Comparison of ENCODE assay signal across 22 cellular contexts in the genomic region with DNA sequence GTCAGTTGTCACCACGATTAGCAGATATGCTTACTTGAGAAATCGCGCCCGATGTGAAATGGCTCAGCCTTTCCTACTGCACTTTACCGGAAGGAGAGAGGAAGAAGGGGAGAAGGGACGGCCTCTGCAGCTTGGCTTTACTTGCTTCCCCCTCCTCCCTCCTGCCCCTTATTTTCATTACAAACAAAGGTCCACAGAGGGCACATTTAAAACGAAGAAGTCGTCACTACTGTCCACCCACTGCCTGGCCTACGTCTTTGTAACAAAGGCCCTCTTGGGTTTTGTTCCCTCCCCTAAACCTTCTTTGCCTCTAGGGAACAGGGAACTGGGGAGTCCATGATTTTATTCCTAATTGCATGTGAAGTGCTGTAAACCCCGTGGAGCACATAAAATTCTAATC.
A peak's percentile ranks its signal among the peaks of the same experiment; 100 is the strongest.
DNase-seq lines count a peak whose midpoint lies in the region; ATAC-seq, FAIRE-seq and TF ChIP-seq lines count a peak whose summit lies in the region.
"Had no signal": no experiment of that assay in that cellular context is flagged by ENCODE, and none has a peak within 500 bp of the region (broad histone marks: within the 10 kb centered on the region; RNA-seq: fewer than 3 reads in every experiment).

No MANE protein-coding gene starts in this region.

- H4K20me1 ChIP-seq in H1 (replicated peaks in 1 of 2; ENCODE audit: control insufficient read depth in 1 of 2, insufficient read depth in 2 of 2, low read length in 2 of 2), result no peaks in the 10 kb centered on the region

- no peak for TF ChIP-seq EP300 in H1 (IDR thresholded peaks at IDR 0.05; ENCODE audit: borderline replicate concordance in 1 of 2, low read depth in 2 of 2, low read length in 2 of 2)

- H3K9ac ChIP-seq in H1 (replicated peaks in 1 of 4; ENCODE audit: extremely low read depth in 1 of 4, low read depth in 3 of 4, low read length in 3 of 4), result no peak overlapping the region

- ATAC-seq in GM18909 (IDR thresholded peaks at IDR 0.05; ENCODE audit: poor library complexity, unreplicated experiment) (no peak), GM19463 (IDR thresholded peaks at IDR 0.05; ENCODE audit: unreplicated experiment) (no peak)
- ATAC-seq: HepG2, PC-3 had no signal

- H3K27ac ChIP-seq in H1 (ENCODE audit: low read depth, low read length) (no peak overlapping the region), substantia nigra (ENCODE audit: low read depth, low read length, poor library complexity, severe bottlenecking) (peak overlapping the region; percentile 16)

- no peak for TF ChIP-seq CTCF in H1 (IDR thresholded peaks at IDR 0.05; ENCODE audit: control extremely low read depth in 1 of 3, insufficient read depth in 1 of 3, low read depth in 1 of 3, low read length in 3 of 3)

- H3K14ac ChIP-seq in H1 (ENCODE audit: insufficient read length), result no peak overlapping the region

- H3K36me3 ChIP-seq in H1 (ENCODE audit: control insufficient read depth in 2 of 4, insufficient read depth in 4 of 4, low read length in 3 of 4), result no peaks in the 10 kb centered on the region

- H2BK12ac ChIP-seq in H1 (ENCODE audit: low read depth, low read length), result no peak overlapping the region

- H3K56ac ChIP-seq in H1 (replicated peaks; ENCODE audit: insufficient read length, low read depth, low read length), result no peak overlapping the region

- H3K4me2 ChIP-seq in H1 (ENCODE audit: insufficient read depth in 1 of 2, low read depth in 2 of 2, low read length in 2 of 2), result peak overlapping the region in 1 of 2 experiments; percentile 27; a peak in 2 of 4 replicates

- H3K79me1 ChIP-seq in H1 (ENCODE audit: low read depth, low read length), result no peaks in the 10 kb centered on the region

- no peak overlapping the region for H4K91ac ChIP-seq in H1 (replicated peaks; ENCODE audit: insufficient read length, low read length)

- H2AFZ ChIP-seq in H1 (ENCODE audit: low read length), result peak overlapping the region; percentile 36; the same call in 1 of the 2 replicates

- H3K23ac ChIP-seq in H1 (ENCODE audit: insufficient read length), result no peak overlapping the region

- TF ChIP-seq POLR2A in H1 (IDR thresholded peaks at IDR 0.05; ENCODE audit: control extremely low read depth in 1 of 2, low read depth in 2 of 2, low read length in 2 of 2), result no peak

- TF ChIP-seq RAD21 in H1 (IDR thresholded peaks at IDR 0.05 in 1 of 2, conservative IDR thresholded peaks at IDR 0.05 in 1 of 2; ENCODE audit: low read depth in 2 of 2, low read length in 2 of 2), result no peak

- no peak overlapping the region for H2BK20ac ChIP-seq in H1 (ENCODE audit: low read length)

- WGBS in H1 (ENCODE audit: extremely low coverage in 1 of 2, insufficient coverage in 1 of 2, insufficient read length in 1 of 2, insufficient replicate concordance in 2 of 2, low coverage in 1 of 2, low lambda C conversion rate in 2 of 2, missing lambda C conversion rate in 1 of 2), 2 experiments, result 58% methylated on average over 9 of the region's 10 CpGs; no CpG with 5 or more reads in 1 of the 2 experiments

- no peaks in the 10 kb centered on the region for H3K27me3 ChIP-seq in H1 (replicated peaks in 1 of 4; ENCODE audit: control insufficient read depth in 3 of 4, extremely low read depth in 1 of 4, insufficient read depth in 3 of 4, low read length in 3 of 4)

- H4K5ac ChIP-seq in H1 (ENCODE audit: insufficient read length, low read depth, low read length), result no peak overlapping the region

- H2BK5ac ChIP-seq in H1 (ENCODE audit: low read depth, low read length), result no peak overlapping the region

- H2AK5ac ChIP-seq in H1 (ENCODE audit: low read depth, low read length), result no peak overlapping the region

- H3K23me2 ChIP-seq in H1 (ENCODE audit: low read depth, low read length), result no peaks in the 10 kb centered on the region; the same call in none of the 2 replicates

- no peak overlapping the region; the same call in 1 of the 2 replicates for H3K18ac ChIP-seq in H1 (ENCODE audit: extremely low read depth, low read length)

- POLR2A ChIA-PET in H1 (lab: Charles Lee; ENCODE audit: partially characterized antibody), result no interaction called here

- H3K4me1 ChIP-seq in H1 (replicated peaks in 1 of 4; ENCODE audit: control insufficient read depth in 3 of 4, insufficient read depth in 4 of 4, low read length in 3 of 4), result peaks cover 0 to 8% (median 4%) of the 10 kb centered on the region in 4 experiments; a peak in 5 of 7 replicates

- no peak overlapping the region for H3K4ac ChIP-seq in H1 (replicated peaks; ENCODE audit: insufficient read length, low read depth, low read length)

- H2BK15ac ChIP-seq in H1 (ENCODE audit: low read length), result no peak overlapping the region

- DNase-seq in NCI-H2227 treated with DMSO at 0.1 percent for 48 hours (lab: John Stamatoyannopoulos, UW) (peak; percentile 17), H1 (ENCODE audit: low read depth in 1 of 2, low spot score in 2 of 2) (no peak), left kidney (ENCODE audit: low read depth, low spot score) (peak; percentile 32), substantia nigra (lab: John Stamatoyannopoulos, UW) (no peak), T-helper 1 cell (no peak), HUDEP-2 (lab: John Stamatoyannopoulos, UW; ENCODE audit: unreplicated experiment in 76 of 76) (no peak)
- DNase-seq: ACHN, C1 segment of cervical spinal cord, DND-41, GF-D8, GOT3, KBM-7, NCI-H1105 treated with DMSO at 0.1 percent for 48 hours, NCI-H1694, NCI-H345, NCI-H524 treated with DMSO at 0.1 percent for 48 hours, PC-3, RPMI8226, SHP77 treated with DMSO at 0.1 percent for 48 hours had no signal

- H3K4me3 ChIP-seq in H1 (ENCODE audit: extremely low read depth in 1 of 4, insufficient read depth in 2 of 4, low read depth in 3 of 4, low read length in 4 of 4), result no peak overlapping the region

- CTCF ChIA-PET in H1 (lab: Charles Lee; ENCODE audit: partially characterized antibody), result interaction anchor here (0.8 to 1.6 kb wide), 5 partner anchors 8 to 157 kb away, joined by 3 to 6 read pairs (median 4); no protein-coding TSS in a partner anchor

- H3K79me2 ChIP-seq in H1 (ENCODE audit: control insufficient read depth in 1 of 2, insufficient read depth in 2 of 2, low read length in 2 of 2), result no peaks in the 10 kb centered on the region

- no peak overlapping the region for H4K8ac ChIP-seq in H1 (ENCODE audit: extremely low read depth, insufficient read depth, low read length)

- no peaks in the 10 kb centered on the region for H3K9me3 ChIP-seq in H1 (ENCODE audit: insufficient read depth in 2 of 2, low read depth in 1 of 2, low read length in 1 of 2)

- FAIRE-seq in H1 (lab: Jason Lieb, UNC), result no peak
- FAIRE-seq: HepG2 had no signal

- no peak overlapping the region for H2BK120ac ChIP-seq in H1 (replicated peaks; ENCODE audit: low read depth, low read length)

TF ChIP-seq in H1, 55 proteins besides CTCF, POLR2A, EP300 and RAD21:
- no peak for TF ChIP-seq SP2 (IDR thresholded peaks at IDR 0.05; ENCODE audit: low read length)
- no peak for TF ChIP-seq EZH2 (IDR thresholded peaks at IDR 0.05; ENCODE audit: low read depth, low read length, severe bottlenecking)

Comparison
In these comparisons a context has a peak if more than half of its experiments do, and no peak if none do; other contexts are left out.
1. DNase-seq: peak in NCI-H2227 treated with DMSO at 0.1 percent for 48 hours (single experiment) and left kidney (single experiment); none in H1 (0 of 2), substantia nigra (0 of 49), T-helper 1 cell (0 of 5) and HUDEP-2 (0 of 76).